ENCODE assay signal across 1 cellular context in the genomic region with DNA sequence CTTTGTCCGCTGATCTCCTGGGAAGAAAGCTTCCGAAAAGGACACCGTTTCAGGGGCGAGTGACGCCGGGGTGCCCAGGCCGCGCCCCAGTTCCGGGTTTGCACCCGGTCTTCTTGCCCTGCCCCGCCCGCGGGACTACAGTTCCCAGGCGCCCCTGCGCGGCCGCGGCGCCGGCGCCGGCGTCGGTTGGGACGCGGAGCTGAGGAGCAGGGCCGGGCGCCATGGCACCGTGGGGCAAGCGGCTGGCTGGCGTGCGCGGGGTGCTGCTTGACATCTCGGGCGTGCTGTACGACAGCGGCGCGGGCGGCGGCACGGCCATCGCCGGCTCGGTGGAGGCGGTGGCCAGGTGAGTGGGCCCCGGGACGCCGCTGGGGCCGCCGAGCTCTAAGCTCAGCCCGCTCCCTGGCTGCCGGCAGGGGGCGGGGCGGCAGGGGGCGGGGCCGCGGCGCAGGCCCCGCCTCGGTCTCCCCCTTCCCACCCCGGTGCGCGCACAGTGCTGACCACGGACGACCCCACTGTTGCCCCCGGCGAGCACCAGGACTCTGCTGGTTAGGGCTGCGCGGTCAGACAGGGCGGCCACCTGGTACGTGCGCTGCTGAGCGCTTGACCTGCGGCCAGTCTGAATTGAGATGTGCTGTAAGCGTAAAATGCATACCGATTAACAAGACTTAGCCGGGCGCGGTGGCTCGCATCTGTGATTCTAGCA.
TF ChIP-seq lines count a peak whose summit lies in the region.

A gene with protein sequence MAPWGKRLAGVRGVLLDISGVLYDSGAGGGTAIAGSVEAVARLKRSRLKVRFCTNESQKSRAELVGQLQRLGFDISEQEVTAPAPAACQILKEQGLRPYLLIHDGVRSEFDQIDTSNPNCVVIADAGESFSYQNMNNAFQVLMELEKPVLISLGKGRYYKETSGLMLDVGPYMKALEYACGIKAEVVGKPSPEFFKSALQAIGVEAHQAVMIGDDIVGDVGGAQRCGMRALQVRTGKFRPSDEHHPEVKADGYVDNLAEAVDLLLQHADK (plus strand): TSS at position 182 of the 706 bp plus-strand sequence. CDS start 40 bp downstream, at position 222.

TF ChIP-seq in HepG2, 621 proteins besides CTCF, POLR2A, EP300 and RAD21 (continued from another document and continues in another):
- TF ChIP-seq, protein P1, sequence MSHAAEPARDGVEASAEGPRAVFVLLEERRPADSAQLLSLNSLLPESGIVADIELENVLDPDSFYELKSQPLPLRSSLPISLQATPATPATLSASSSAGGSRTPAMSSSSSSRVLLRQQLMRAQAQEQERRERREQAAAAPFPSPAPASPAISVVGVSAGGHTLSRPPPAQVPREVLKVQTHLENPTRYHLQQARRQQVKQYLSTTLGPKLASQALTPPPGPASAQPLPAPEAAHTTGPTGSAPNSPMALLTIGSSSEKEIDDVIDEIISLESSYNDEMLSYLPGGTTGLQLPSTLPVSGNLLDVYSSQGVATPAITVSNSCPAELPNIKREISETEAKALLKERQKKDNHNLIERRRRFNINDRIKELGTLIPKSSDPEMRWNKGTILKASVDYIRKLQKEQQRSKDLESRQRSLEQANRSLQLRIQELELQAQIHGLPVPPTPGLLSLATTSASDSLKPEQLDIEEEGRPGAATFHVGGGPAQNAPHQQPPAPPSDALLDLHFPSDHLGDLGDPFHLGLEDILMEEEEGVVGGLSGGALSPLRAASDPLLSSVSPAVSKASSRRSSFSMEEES (CRISPR knock-in tag; IDR thresholded peaks at IDR 0.05), result no peak
- TF ChIP-seq, protein P2, sequence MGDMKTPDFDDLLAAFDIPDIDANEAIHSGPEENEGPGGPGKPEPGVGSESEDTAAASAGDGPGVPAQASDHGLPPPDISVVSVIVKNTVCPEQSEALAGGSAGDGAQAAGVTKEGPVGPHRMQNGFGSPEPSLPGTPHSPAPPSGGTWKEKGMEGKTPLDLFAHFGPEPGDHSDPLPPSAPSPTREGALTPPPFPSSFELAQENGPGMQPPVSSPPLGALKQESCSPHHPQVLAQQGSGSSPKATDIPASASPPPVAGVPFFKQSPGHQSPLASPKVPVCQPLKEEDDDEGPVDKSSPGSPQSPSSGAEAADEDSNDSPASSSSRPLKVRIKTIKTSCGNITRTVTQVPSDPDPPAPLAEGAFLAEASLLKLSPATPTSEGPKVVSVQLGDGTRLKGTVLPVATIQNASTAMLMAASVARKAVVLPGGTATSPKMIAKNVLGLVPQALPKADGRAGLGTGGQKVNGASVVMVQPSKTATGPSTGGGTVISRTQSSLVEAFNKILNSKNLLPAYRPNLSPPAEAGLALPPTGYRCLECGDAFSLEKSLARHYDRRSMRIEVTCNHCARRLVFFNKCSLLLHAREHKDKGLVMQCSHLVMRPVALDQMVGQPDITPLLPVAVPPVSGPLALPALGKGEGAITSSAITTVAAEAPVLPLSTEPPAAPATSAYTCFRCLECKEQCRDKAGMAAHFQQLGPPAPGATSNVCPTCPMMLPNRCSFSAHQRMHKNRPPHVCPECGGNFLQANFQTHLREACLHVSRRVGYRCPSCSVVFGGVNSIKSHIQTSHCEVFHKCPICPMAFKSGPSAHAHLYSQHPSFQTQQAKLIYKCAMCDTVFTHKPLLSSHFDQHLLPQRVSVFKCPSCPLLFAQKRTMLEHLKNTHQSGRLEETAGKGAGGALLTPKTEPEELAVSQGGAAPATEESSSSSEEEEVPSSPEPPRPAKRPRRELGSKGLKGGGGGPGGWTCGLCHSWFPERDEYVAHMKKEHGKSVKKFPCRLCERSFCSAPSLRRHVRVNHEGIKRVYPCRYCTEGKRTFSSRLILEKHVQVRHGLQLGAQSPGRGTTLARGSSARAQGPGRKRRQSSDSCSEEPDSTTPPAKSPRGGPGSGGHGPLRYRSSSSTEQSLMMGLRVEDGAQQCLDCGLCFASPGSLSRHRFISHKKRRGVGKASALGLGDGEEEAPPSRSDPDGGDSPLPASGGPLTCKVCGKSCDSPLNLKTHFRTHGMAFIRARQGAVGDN (CRISPR knock-in tag; IDR thresholded peaks at IDR 0.05), result peak; percentile 70
- 0 out of 2 replicates have a peak, but pooled peaks have one; percentile 25 for TF ChIP-seq ZNF572 (CRISPR knock-in tag; IDR thresholded peaks at IDR 0.05)
- TF ChIP-seq, protein P3, sequence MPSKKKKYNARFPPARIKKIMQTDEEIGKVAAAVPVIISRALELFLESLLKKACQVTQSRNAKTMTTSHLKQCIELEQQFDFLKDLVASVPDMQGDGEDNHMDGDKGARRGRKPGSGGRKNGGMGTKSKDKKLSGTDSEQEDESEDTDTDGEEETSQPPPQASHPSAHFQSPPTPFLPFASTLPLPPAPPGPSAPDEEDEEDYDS (CRISPR knock-in tag; IDR thresholded peaks at IDR 0.05), result peak; percentile 14; the same call in 1 of the 2 replicates
- TF ChIP-seq, protein P4, sequence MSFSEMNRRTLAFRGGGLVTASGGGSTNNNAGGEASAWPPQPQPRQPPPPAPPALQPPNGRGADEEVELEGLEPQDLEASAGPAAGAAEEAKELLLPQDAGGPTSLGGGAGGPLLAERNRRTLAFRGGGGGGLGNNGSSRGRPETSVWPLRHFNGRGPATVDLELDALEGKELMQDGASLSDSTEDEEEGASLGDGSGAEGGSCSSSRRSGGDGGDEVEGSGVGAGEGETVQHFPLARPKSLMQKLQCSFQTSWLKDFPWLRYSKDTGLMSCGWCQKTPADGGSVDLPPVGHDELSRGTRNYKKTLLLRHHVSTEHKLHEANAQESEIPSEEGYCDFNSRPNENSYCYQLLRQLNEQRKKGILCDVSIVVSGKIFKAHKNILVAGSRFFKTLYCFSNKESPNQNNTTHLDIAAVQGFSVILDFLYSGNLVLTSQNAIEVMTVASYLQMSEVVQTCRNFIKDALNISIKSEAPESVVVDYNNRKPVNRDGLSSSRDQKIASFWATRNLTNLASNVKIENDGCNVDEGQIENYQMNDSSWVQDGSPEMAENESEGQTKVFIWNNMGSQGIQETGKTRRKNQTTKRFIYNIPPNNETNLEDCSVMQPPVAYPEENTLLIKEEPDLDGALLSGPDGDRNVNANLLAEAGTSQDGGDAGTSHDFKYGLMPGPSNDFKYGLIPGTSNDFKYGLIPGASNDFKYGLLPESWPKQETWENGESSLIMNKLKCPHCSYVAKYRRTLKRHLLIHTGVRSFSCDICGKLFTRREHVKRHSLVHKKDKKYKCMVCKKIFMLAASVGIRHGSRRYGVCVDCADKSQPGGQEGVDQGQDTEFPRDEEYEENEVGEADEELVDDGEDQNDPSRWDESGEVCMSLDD (CRISPR knock-in tag; IDR thresholded peaks at IDR 0.05; ENCODE audit: borderline replicate concordance), result peak; percentile 92
- TF ChIP-seq NFATC3 (CRISPR knock-in tag; IDR thresholded peaks at IDR 0.05), result 0 out of 2 replicates have a peak, but pooled peaks have one; percentile 35
- TF ChIP-seq ASH2L (IDR thresholded peaks at IDR 0.05; ENCODE audit: insufficient read length, low read depth, low read length), result peak; percentile 51
- peak; percentile 23; the same call in 1 of the 2 replicates for TF ChIP-seq ZNF441 (CRISPR knock-in tag; IDR thresholded peaks at IDR 0.05; ENCODE audit: borderline replicate concordance)
- TF ChIP-seq AHR (CRISPR knock-in tag; IDR thresholded peaks at IDR 0.05), result no peak
- TF ChIP-seq BCL6 (CRISPR knock-in tag; IDR thresholded peaks at IDR 0.05), result no peak
- TF ChIP-seq, protein P5, sequence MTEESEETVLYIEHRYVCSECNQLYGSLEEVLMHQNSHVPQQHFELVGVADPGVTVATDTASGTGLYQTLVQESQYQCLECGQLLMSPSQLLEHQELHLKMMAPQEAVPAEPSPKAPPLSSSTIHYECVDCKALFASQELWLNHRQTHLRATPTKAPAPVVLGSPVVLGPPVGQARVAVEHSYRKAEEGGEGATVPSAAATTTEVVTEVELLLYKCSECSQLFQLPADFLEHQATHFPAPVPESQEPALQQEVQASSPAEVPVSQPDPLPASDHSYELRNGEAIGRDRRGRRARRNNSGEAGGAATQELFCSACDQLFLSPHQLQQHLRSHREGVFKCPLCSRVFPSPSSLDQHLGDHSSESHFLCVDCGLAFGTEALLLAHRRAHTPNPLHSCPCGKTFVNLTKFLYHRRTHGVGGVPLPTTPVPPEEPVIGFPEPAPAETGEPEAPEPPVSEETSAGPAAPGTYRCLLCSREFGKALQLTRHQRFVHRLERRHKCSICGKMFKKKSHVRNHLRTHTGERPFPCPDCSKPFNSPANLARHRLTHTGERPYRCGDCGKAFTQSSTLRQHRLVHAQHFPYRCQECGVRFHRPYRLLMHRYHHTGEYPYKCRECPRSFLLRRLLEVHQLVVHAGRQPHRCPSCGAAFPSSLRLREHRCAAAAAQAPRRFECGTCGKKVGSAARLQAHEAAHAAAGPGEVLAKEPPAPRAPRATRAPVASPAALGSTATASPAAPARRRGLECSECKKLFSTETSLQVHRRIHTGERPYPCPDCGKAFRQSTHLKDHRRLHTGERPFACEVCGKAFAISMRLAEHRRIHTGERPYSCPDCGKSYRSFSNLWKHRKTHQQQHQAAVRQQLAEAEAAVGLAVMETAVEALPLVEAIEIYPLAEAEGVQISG (CRISPR knock-in tag; IDR thresholded peaks at IDR 0.05), result peak; percentile 66
- TF ChIP-seq, protein P6, sequence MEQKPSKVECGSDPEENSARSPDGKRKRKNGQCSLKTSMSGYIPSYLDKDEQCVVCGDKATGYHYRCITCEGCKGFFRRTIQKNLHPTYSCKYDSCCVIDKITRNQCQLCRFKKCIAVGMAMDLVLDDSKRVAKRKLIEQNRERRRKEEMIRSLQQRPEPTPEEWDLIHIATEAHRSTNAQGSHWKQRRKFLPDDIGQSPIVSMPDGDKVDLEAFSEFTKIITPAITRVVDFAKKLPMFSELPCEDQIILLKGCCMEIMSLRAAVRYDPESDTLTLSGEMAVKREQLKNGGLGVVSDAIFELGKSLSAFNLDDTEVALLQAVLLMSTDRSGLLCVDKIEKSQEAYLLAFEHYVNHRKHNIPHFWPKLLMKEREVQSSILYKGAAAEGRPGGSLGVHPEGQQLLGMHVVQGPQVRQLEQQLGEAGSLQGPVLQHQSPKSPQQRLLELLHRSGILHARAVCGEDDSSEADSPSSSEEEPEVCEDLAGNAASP (CRISPR knock-in tag; IDR thresholded peaks at IDR 0.05; ENCODE audit: borderline replicate concordance), result peak; percentile 22; the same call in 1 of the 2 replicates
- 0 out of 2 replicates have a peak, but pooled peaks have one; percentile 31 for TF ChIP-seq REL (CRISPR knock-in tag; conservative IDR thresholded peaks at IDR 0.05)
- TF ChIP-seq ZNF720 (CRISPR knock-in tag; IDR thresholded peaks at IDR 0.05), result no peak
- TF ChIP-seq PHF8 (CRISPR knock-in tag; IDR thresholded peaks at IDR 0.05), result peak; percentile 60
- 0 out of 2 replicates have a peak, but pooled peaks have one; percentile 66 for TF ChIP-seq SRY (CRISPR knock-in tag; IDR thresholded peaks at IDR 0.05)
- TF ChIP-seq TAF1 (CRISPR knock-in tag; IDR thresholded peaks at IDR 0.05), result peak; percentile 61; the same call in 1 of the 2 replicates
- TF ChIP-seq JUND (CRISPR knock-in tag; IDR thresholded peaks at IDR 0.05), result 0 out of 2 replicates have a peak, but pooled peaks have one; percentile 25
- peak; percentile 55 for TF ChIP-seq RXRA (CRISPR knock-in tag; IDR thresholded peaks at IDR 0.05)
- no peak for TF ChIP-seq ZFP62 (CRISPR knock-in tag; IDR thresholded peaks at IDR 0.05)
- TF ChIP-seq ZMYM4 (CRISPR knock-in tag; IDR thresholded peaks at IDR 0.05), result peak; percentile 50; the same call in 1 of the 2 replicates
- TF ChIP-seq SKI (IDR thresholded peaks at IDR 0.05; ENCODE audit: partially characterized antibody), result peak; percentile 30
- TF ChIP-seq TBX3 (IDR thresholded peaks at IDR 0.05; ENCODE audit: borderline replicate concordance), result no peak
- TF ChIP-seq ZNF451 (CRISPR knock-in tag; IDR thresholded peaks at IDR 0.05), result peak; percentile 50; the same call in 1 of the 2 replicates
- 0 out of 2 replicates have a peak, but pooled peaks have one; percentile 5 for TF ChIP-seq ZNF788 (CRISPR knock-in tag; IDR thresholded peaks at IDR 0.05; ENCODE audit: borderline replicate concordance)
- TF ChIP-seq, protein P7, sequence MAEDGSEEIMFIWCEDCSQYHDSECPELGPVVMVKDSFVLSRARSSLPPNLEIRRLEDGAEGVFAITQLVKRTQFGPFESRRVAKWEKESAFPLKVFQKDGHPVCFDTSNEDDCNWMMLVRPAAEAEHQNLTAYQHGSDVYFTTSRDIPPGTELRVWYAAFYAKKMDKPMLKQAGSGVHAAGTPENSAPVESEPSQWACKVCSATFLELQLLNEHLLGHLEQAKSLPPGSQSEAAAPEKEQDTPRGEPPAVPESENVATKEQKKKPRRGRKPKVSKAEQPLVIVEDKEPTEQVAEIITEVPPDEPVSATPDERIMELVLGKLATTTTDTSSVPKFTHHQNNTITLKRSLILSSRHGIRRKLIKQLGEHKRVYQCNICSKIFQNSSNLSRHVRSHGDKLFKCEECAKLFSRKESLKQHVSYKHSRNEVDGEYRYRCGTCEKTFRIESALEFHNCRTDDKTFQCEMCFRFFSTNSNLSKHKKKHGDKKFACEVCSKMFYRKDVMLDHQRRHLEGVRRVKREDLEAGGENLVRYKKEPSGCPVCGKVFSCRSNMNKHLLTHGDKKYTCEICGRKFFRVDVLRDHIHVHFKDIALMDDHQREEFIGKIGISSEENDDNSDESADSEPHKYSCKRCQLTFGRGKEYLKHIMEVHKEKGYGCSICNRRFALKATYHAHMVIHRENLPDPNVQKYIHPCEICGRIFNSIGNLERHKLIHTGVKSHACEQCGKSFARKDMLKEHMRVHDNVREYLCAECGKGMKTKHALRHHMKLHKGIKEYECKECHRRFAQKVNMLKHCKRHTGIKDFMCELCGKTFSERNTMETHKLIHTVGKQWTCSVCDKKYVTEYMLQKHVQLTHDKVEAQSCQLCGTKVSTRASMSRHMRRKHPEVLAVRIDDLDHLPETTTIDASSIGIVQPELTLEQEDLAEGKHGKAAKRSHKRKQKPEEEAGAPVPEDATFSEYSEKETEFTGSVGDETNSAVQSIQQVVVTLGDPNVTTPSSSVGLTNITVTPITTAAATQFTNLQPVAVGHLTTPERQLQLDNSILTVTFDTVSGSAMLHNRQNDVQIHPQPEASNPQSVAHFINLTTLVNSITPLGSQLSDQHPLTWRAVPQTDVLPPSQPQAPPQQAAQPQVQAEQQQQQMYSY (CRISPR knock-in tag; IDR thresholded peaks at IDR 0.05), result peak; percentile 71; the same call in 1 of the 2 replicates
- TF ChIP-seq ZNF274 (CRISPR knock-in tag; IDR thresholded peaks at IDR 0.05), result peak; percentile 69
- peak; percentile 98 for TF ChIP-seq ELF1 (CRISPR knock-in tag; IDR thresholded peaks at IDR 0.05)
- TF ChIP-seq KDM2A (CRISPR knock-in tag; IDR thresholded peaks at IDR 0.05; ENCODE audit: borderline replicate concordance, low read depth), result peak; percentile 35; the same call in 1 of the 2 replicates
- no peak for TF ChIP-seq EZH2 (conservative IDR thresholded peaks at IDR 0.05; ENCODE audit: low read depth, low read length)
- TF ChIP-seq HOXA7 (CRISPR knock-in tag; IDR thresholded peaks at IDR 0.05), result no peak
- 0 out of 2 replicates have a peak, but pooled peaks have one; percentile 22 for TF ChIP-seq ZNF670 (CRISPR knock-in tag; IDR thresholded peaks at IDR 0.05; ENCODE audit: borderline replicate concordance)
